21 cellular contexts compared by ENCODE assay signal in the genomic region with DNA sequence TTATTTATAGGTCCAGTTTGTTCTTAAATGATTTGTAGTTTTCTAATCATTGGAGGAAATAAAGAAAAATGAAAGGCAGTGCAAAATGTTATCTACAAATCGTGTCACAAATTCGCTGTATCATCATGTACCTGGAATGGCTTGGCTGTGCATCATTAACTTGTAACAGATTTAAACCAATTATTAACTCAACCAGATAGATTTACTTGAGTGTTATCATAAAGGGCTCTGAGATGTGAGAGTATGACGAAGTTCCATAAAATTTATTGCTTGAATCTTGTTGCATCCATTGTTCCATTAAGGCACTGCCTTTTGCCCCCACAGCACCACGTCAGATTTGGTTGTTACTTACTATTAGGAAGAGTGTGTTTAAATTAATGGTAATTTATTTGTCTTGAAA. TPM values are rescaled to one million over a fixed set of nuclear protein-coding genes. Genes with fewer than 3 reads are reported as not detected.
DNase-seq lines count a peak whose midpoint lies in the region; ATAC-seq, FAIRE-seq and TF ChIP-seq lines count a peak whose summit lies in the region.
"Had no signal": no experiment of that assay in that cellular context is flagged by ENCODE, and none has a peak within 500 bp of the region (broad histone marks: within the 10 kb centered on the region; RNA-seq: fewer than 3 reads in every experiment).

No MANE protein-coding gene starts in this region.

- no peaks in the 10 kb centered on the region for H3K9me3 Mint-ChIP-seq in activated CD4-positive, alpha-beta T cell treated with anti-CD3 and anti-CD28 coated beads for 36 hours (ENCODE audit: low read depth)
- H3K9me3 Mint-ChIP-seq: CD14-positive monocyte; CD4-positive, alpha-beta memory T cell; GM23338 had no signal

- no peak overlapping the region for H3K4me3 Mint-ChIP-seq in activated CD4-positive, alpha-beta T cell treated with anti-CD3 and anti-CD28 coated beads for 36 hours
- H3K4me3 Mint-ChIP-seq: CD14-positive monocyte; CD4-positive, alpha-beta memory T cell; GM23338; HFFc6 had no signal

- FAIRE-seq in RCC 7860 (lab: Jason Lieb, UNC) (peak; percentile 99), pancreas (lab: Jason Lieb, UNC) (no peak), H54 (lab: Jason Lieb, UNC) (no peak)
- FAIRE-seq: A204.1, G401.6, GM12892, K562 had no signal

- TF ChIP-seq POLR2A in H54 (IDR thresholded peaks at IDR 0.05; ENCODE audit: low read depth, low read length), result no peak

- H3K27ac ChIP-seq in pancreas, result peak overlapping the region in 1 of 4 donors; percentile 9
- H3K27ac ChIP-seq: BLaER1, HL-60 had no signal

- H3K9me3 ChIP-seq in pancreas, result no peaks in the 10 kb centered on the region
- H3K9me3 ChIP-seq: BLaER1 had no signal

- H3K4me3 ChIP-seq in pancreas, result no peak overlapping the region
- H3K4me3 ChIP-seq: BLaER1, GM23338, K562 had no signal

- no peaks in the 10 kb centered on the region for H3K27me3 Mint-ChIP-seq in activated CD4-positive, alpha-beta T cell treated with anti-CD3 and anti-CD28 coated beads for 36 hours
- H3K27me3 Mint-ChIP-seq: CD4-positive, alpha-beta memory T cell had no signal

- 41 to 58% methylated on average over 4 of the region's 4 CpGs for WGBS in pancreas, 2 donors

- peaks cover 6% of the 10 kb centered on the region for H3K36me3 Mint-ChIP-seq in activated CD4-positive, alpha-beta T cell treated with anti-CD3 and anti-CD28 coated beads for 36 hours (ENCODE audit: low read depth)

- POLR2A ChIA-PET in activated CD4-positive, alpha-beta T cell treated with anti-CD3 and anti-CD28 coated beads for 36 hours (lab: Charles Lee), result no interaction called here

- CTCF ChIA-PET in activated CD4-positive, alpha-beta T cell treated with anti-CD3 and anti-CD28 coated beads for 36 hours (lab: Charles Lee), result no interaction called here

- peak; percentile 81 for DNase-seq in RCC 7860 (ENCODE audit: low spot score)
- peak; percentile 88 for DNase-seq in kidney tubule cell (ENCODE audit: low spot score)
- no peak for DNase-seq in pancreas
- no peak for DNase-seq in LoVo (ENCODE audit: low spot score)
- DNase-seq in activated CD4-positive, alpha-beta T cell treated with anti-CD3 and anti-CD28 coated beads for 36 hours, result no peak
- no peak for DNase-seq in H54 (ENCODE audit: insufficient read length, low spot score)
- DNase-seq: CD4-positive, alpha-beta memory T cell; DMS 273 treated with DMSO at 0.1 percent for 48 hours; H7; HFFc6; IMR-90 had no signal

- intact Hi-C loops in pancreas (cut with DNase I), result no loop called here
- intact Hi-C loops in activated CD4-positive, alpha-beta T cell treated with anti-CD3 and anti-CD28 coated beads for 36 hours (cut with DNase I, micrococcal nuclease), result loop anchor here in 1 of 2 experiments (5.0 kb wide), 2 partner anchors 48 to 88 kb away; no protein-coding TSS in a partner anchor

- peaks cover 43% of the 10 kb centered on the region for H3K4me1 Mint-ChIP-seq in activated CD4-positive, alpha-beta T cell treated with anti-CD3 and anti-CD28 coated beads for 36 hours
- H3K4me1 Mint-ChIP-seq: CD14-positive monocyte had no signal

- no peak overlapping the region for H3K27ac Mint-ChIP-seq in activated CD4-positive, alpha-beta T cell treated with anti-CD3 and anti-CD28 coated beads for 36 hours
- H3K27ac Mint-ChIP-seq: CD14-positive monocyte, HFFc6 had no signal

- no peak for TF ChIP-seq CTCF in pancreas (IDR thresholded peaks at IDR 0.05)

- H3K27me3 ChIP-seq in pancreas, result no peaks in the 10 kb centered on the region
- H3K27me3 ChIP-seq: BLaER1 had no signal

- H3K4me1 ChIP-seq in pancreas, result peaks cover 2 to 25% (median 25%) of the 10 kb centered on the region in 3 donors
- H3K4me1 ChIP-seq: BLaER1 had no signal

- peak; percentile 41 to 61 (median 58) for ATAC-seq in pancreas
- no peak for ATAC-seq in activated CD4-positive, alpha-beta T cell treated with anti-CD3 and anti-CD28 coated beads for 36 hours
- no peak for ATAC-seq in GM18498 (IDR thresholded peaks at IDR 0.05; ENCODE audit: unreplicated experiment)
- ATAC-seq: GM23338, HCT116, K562 had no signal

- H3K36me3 ChIP-seq in pancreas, result no peaks in the 10 kb centered on the region
- H3K36me3 ChIP-seq: BLaER1 had no signal

RNA-seq across cellular contexts. Expression of gene PCSK5, which starts 23.5 kb away (rescaled TPM):
- 10 to 100 TPM in 1 of 6 donors, 1 to 10 TPM in 5; 3.9 to 10.3 (median 4.8) TPM for total RNA-seq in pancreas
- 1 to 10 TPM in 1 of 2 donors, under 1 TPM in 1; 0.99 to 1.5 TPM for polyA plus RNA-seq in pancreas
- total RNA-seq in activated CD4-positive, alpha-beta T cell treated with anti-CD3 and anti-CD28 coated beads for 36 hours, result 1 to 10 TPM; 3.0 to 3.1 TPM
- total RNA-seq: K562 had no signal
- polyA plus RNA-seq: K562 had no signal

Comparison
In these comparisons a context has a peak if more than half of its experiments do, and no peak if none do; other contexts are left out.
1. DNase-seq: peak in RCC 7860 (single experiment) and kidney tubule cell (single experiment); none in pancreas (0 of 6), LoVo (single experiment), activated CD4-positive, alpha-beta T cell treated with anti-CD3 and anti-CD28 coated beads for 36 hours (single experiment) and H54 (single experiment).
2. ATAC-seq: peak in pancreas (4 of 4); none in activated CD4-positive, alpha-beta T cell treated with anti-CD3 and anti-CD28 coated beads for 36 hours (single experiment) and GM18498 (single experiment).